In genomic region chr22:49815641-49816071, GRCh38 we compare ENCODE assay signal across 14 cellular contexts. TPM values are rescaled to one million over a fixed set of nuclear protein-coding genes. Genes with fewer than 3 reads are reported as not detected.
A peak's percentile ranks its signal among the peaks of the same experiment; 100 is the strongest.
DNase-seq lines count a peak whose midpoint lies in the region; ATAC-seq and TF ChIP-seq lines count a peak whose summit lies in the region.
"Had no signal": no experiment of that assay in that cellular context is flagged by ENCODE, and none has a peak within 500 bp of the region (broad histone marks: within the 10 kb centered on the region; RNA-seq: fewer than 3 reads in every experiment).

No MANE protein-coding gene starts in this region.

- H3K36me3 ChIP-seq in left ventricle myocardium inferior: peaks cover 60% of the 10 kb centered on the region

- peak overlapping the region; percentile 36; the same call in 1 of the 2 replicates for H3K27ac Mint-ChIP-seq in WTC11
- no peak overlapping the region for H3K27ac Mint-ChIP-seq in stimulated activated naive B cell treated with anti-CD40 and anti-IgM and Interleukin-4, amounts not matched to agents 10 μg/mL and 1 μg/mL and 100 μg/mL, for 72 hours
- no peak overlapping the region for H3K27ac Mint-ChIP-seq in osteocyte (ENCODE audit: unreplicated experiment)

- H3K4me1 ChIP-seq in left ventricle myocardium inferior: peaks cover 62% of the 10 kb centered on the region

- H3K4me3 Mint-ChIP-seq in WTC11: no peak overlapping the region
- no peak overlapping the region for H3K4me3 Mint-ChIP-seq in stimulated activated naive B cell treated with anti-CD40 and anti-IgM and Interleukin-4, amounts not matched to agents 10 μg/mL and 1 μg/mL and 100 μg/mL, for 72 hours
- H3K4me3 Mint-ChIP-seq in osteocyte (ENCODE audit: unreplicated experiment): no peak overlapping the region

- peak; percentile 23 for ATAC-seq in Right ventricle myocardium superior (ENCODE audit: poor library complexity)
- ATAC-seq in WTC11: no peak
- ATAC-seq in stimulated activated naive B cell treated with anti-CD40 and anti-IgM and Interleukin-4, amounts not matched to agents 10 μg/mL and 1 μg/mL and 100 μg/mL, for 72 hours (replicated peaks): peak; percentile 41 to 55
- ATAC-seq: psoas muscle had no signal

- H3K4me1 Mint-ChIP-seq in WTC11 (no peaks in the 10 kb centered on the region), osteocyte (ENCODE audit: unreplicated experiment) (peaks cover 22% of the 10 kb centered on the region)
- peaks cover 35 to 82% of the 10 kb centered on the region in 2 donors for H3K4me1 Mint-ChIP-seq in stimulated activated naive B cell treated with anti-CD40 and anti-IgM and Interleukin-4, amounts not matched to agents 10 μg/mL and 1 μg/mL and 100 μg/mL, for 72 hours

- H3K27me3 ChIP-seq in left ventricle myocardium inferior (ENCODE audit: low read depth): no peaks in the 10 kb centered on the region
- H3K27me3 ChIP-seq: ascending aorta had no signal

- POLR2A ChIA-PET in WTC11 (lab: Charles Lee): no interaction called here

- CTCF ChIA-PET in WTC11 (lab: Charles Lee): no interaction called here

- DNase-seq in Right ventricle myocardium superior (no peak), left ventricle myocardium inferior (no peak), WTC11 (ENCODE audit: low spot score) (no peak), choroid plexus epithelial cell (ENCODE audit: low read depth) (peak; percentile 49), DMS153 (lab: John Stamatoyannopoulos, UW) (no peak), SW 1271 (lab: John Stamatoyannopoulos, UW) (no peak), osteocyte (ENCODE audit: extremely low spot score, unreplicated experiment) (no peak)
- no peak for DNase-seq in stimulated activated naive B cell treated with anti-CD40 and anti-IgM and Interleukin-4, amounts not matched to agents 10 μg/mL and 1 μg/mL and 100 μg/mL, for 72 hours
- DNase-seq: effector CD8-positive, alpha-beta T cell; foreskin fibroblast; NCI-H524; T-helper 9 cell had no signal

- H3K27me3 Mint-ChIP-seq in WTC11 (ENCODE audit: low read depth) (no peaks in the 10 kb centered on the region), osteocyte (ENCODE audit: unreplicated experiment) (no peaks in the 10 kb centered on the region)
- no peaks in the 10 kb centered on the region for H3K27me3 Mint-ChIP-seq in stimulated activated naive B cell treated with anti-CD40 and anti-IgM and Interleukin-4, amounts not matched to agents 10 μg/mL and 1 μg/mL and 100 μg/mL, for 72 hours

- no peak for TF ChIP-seq CTCF in left ventricle myocardium inferior (IDR thresholded peaks at IDR 0.05; ENCODE audit: borderline replicate concordance)
- no peak for TF ChIP-seq CTCF in WTC11 (IDR thresholded peaks at IDR 0.05)
- TF ChIP-seq CTCF in choroid plexus epithelial cell (conservative IDR thresholded peaks at IDR 0.05; ENCODE audit: low read depth, low read length): no peak
- TF ChIP-seq CTCF in osteocyte (IDR thresholded peaks at IDR 0.05): no peak

- H3K36me3 Mint-ChIP-seq in WTC11 (peaks cover 53% of the 10 kb centered on the region), osteocyte (ENCODE audit: unreplicated experiment) (peaks cover 48% of the 10 kb centered on the region)
- peaks cover 48 to 74% of the 10 kb centered on the region in 2 donors for H3K36me3 Mint-ChIP-seq in stimulated activated naive B cell treated with anti-CD40 and anti-IgM and Interleukin-4, amounts not matched to agents 10 μg/mL and 1 μg/mL and 100 μg/mL, for 72 hours

- H3K4me3 ChIP-seq in left ventricle myocardium inferior (no peak overlapping the region), choroid plexus epithelial cell (ENCODE audit: low read depth, low read length) (no peak overlapping the region)
- H3K4me3 ChIP-seq: ascending aorta, psoas muscle had no signal

- H3K9me3 Mint-ChIP-seq in WTC11: no peaks in the 10 kb centered on the region
- no peaks in the 10 kb centered on the region for H3K9me3 Mint-ChIP-seq in stimulated activated naive B cell treated with anti-CD40 and anti-IgM and Interleukin-4, amounts not matched to agents 10 μg/mL and 1 μg/mL and 100 μg/mL, for 72 hours
- no peaks in the 10 kb centered on the region for H3K9me3 Mint-ChIP-seq in osteocyte (ENCODE audit: unreplicated experiment)

- no peak overlapping the region for H3K27ac ChIP-seq in left ventricle myocardium inferior (replicated peaks)
- H3K27ac ChIP-seq: ascending aorta, psoas muscle had no signal

- intact Hi-C loops in Right ventricle myocardium superior (cut with DNase I) (no loop called here), left ventricle myocardium inferior (cut with micrococcal nuclease) (no loop called here)

- H3K9me3 ChIP-seq in left ventricle myocardium inferior (replicated peaks): no peaks in the 10 kb centered on the region
- H3K9me3 ChIP-seq: ascending aorta, psoas muscle had no signal

TF ChIP-seq in WTC11, 78 proteins besides CTCF, POLR2A, EP300 and RAD21:
- no peak for TF ChIP-seq NR3C1 (CRISPR knock-in tag; conservative IDR thresholded peaks at IDR 0.05; ENCODE audit: low read depth)
- no peak for TF ChIP-seq RELA (CRISPR knock-in tag; IDR thresholded peaks at IDR 0.05; ENCODE audit: borderline replicate concordance)
- TF ChIP-seq, protein P1, sequence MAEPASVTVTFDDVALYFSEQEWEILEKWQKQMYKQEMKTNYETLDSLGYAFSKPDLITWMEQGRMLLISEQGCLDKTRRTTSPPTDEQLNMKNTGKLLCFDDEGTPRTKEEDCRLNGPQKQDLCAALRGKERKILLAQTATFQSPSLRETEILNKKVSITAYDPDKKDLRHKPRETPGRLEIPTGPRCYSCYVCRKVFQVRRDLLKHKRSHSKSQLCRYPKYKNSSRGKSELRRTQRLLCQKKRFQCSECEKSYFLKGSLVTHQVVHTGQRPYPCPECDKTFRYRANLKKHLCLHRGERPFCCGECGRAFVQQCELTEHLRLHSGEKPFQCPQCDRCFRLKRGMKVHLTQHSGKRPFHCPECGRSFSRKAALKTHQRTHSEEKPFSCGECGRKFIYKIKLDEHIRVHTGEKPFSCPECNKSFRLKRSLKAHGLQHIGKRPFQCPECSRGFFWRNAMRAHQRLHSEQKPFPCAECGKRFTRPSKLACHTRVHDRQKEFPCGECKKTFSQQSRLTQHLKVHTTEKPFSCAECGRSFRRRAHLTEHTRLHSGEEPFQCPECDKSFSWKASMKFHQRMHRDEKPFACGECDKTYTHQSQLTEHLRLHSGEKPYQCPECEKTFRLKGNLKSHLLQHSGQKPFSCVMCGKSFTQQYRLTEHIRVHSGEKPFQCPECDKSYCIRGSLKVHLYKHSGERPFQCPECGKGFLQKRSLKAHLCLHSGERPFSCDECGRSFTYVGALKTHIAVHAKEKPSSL (CRISPR knock-in tag; conservative IDR thresholded peaks at IDR 0.05): no peak
- TF ChIP-seq FOXJ3 (CRISPR knock-in tag; IDR thresholded peaks at IDR 0.05; ENCODE audit: borderline replicate concordance): no peak
- TF ChIP-seq TEAD4 (CRISPR knock-in tag; IDR thresholded peaks at IDR 0.05): no peak

RNA-seq across cellular contexts. Expression of gene BRD1, which starts 12.0 kb away (rescaled TPM):
- total RNA-seq in Right ventricle myocardium superior: 15.9 TPM
- total RNA-seq in left ventricle myocardium inferior: 14.9 TPM
- total RNA-seq in WTC11 (2021): 36.4 to 37.9 TPM (median 36.6 TPM) in 3 replicates
- 34.3 and 40.6 TPM in 2 replicates for total RNA-seq in osteocyte

RNA-seq across cellular contexts. Expression of gene ZBED4, which starts 38.0 kb away (rescaled TPM):
- total RNA-seq in Right ventricle myocardium superior (3.8 TPM), left ventricle myocardium inferior (4.1 TPM), WTC11 (2021) (24.7 to 29.2 TPM (median 24.8 TPM) in 3 replicates), osteocyte (17.2 and 17.3 TPM in 2 replicates)
